ENCODE assay signal across 7 cellular contexts in genomic region chr16:63289834-63290460, GRCh38.
DNase-seq lines count a peak whose midpoint lies in the region; ATAC-seq and TF ChIP-seq lines count a peak whose summit lies in the region.

No MANE protein-coding gene starts in this region.

- TF ChIP-seq CTCF in GM12872 (IDR thresholded peaks at IDR 0.05; ENCODE audit: insufficient read depth, low read depth, low read length) = peak; percentile 65
- peak; percentile 84 for TF ChIP-seq CTCF in LNCAP (IDR thresholded peaks at IDR 0.05)
- peak; percentile 75 for TF ChIP-seq CTCF in RWPE1 (conservative IDR thresholded peaks at IDR 0.05; ENCODE audit: low read depth)
- peak; percentile 96 for TF ChIP-seq CTCF in progenitor cell of endocrine pancreas (IDR thresholded peaks at IDR 0.05; ENCODE audit: unreplicated experiment)

- no peak overlapping the region for H3K27ac ChIP-seq in RWPE1

- H3K4me3 Mint-ChIP-seq in progenitor cell of endocrine pancreas (ENCODE audit: low read depth) = no peak overlapping the region

- no peak overlapping the region for H3K27ac Mint-ChIP-seq in progenitor cell of endocrine pancreas

- no peaks in the 10 kb centered on the region for H3K27me3 Mint-ChIP-seq in progenitor cell of endocrine pancreas

- H3K4me1 Mint-ChIP-seq in progenitor cell of endocrine pancreas (ENCODE audit: low read depth) = peaks cover 6% of the 10 kb centered on the region

- ATAC-seq in HG03045 (IDR thresholded peaks at IDR 0.05; ENCODE audit: unreplicated experiment) = no peak

- CTCF ChIA-PET in RWPE1 (lab: Yijun Ruan, JAX) = interaction anchor here (0.6 to 0.7 kb wide), 2 partner anchors 855 to 1028 kb away, joined by 3 to 9 read pairs; no protein-coding TSS in a partner anchor

- DNase-seq in RWPE1 (ENCODE audit: low spot score) (peak; percentile 17), globus pallidus (ENCODE audit: low spot score) (peak; percentile 62), progenitor cell of endocrine pancreas (ENCODE audit: low spot score, unreplicated experiment) (peak; percentile 32), T1000 (lab: John Stamatoyannopoulos, UW) (no peak)

- H3K9me3 Mint-ChIP-seq in progenitor cell of endocrine pancreas (ENCODE audit: low read depth) = no peaks in the 10 kb centered on the region

- POLR2A ChIA-PET in RWPE1 (lab: Yijun Ruan, JAX; ENCODE audit: low non-redundant PET) = no interaction called here

- no peaks in the 10 kb centered on the region for H3K36me3 Mint-ChIP-seq in progenitor cell of endocrine pancreas (ENCODE audit: insufficient read depth)
